In the genomic region with DNA sequence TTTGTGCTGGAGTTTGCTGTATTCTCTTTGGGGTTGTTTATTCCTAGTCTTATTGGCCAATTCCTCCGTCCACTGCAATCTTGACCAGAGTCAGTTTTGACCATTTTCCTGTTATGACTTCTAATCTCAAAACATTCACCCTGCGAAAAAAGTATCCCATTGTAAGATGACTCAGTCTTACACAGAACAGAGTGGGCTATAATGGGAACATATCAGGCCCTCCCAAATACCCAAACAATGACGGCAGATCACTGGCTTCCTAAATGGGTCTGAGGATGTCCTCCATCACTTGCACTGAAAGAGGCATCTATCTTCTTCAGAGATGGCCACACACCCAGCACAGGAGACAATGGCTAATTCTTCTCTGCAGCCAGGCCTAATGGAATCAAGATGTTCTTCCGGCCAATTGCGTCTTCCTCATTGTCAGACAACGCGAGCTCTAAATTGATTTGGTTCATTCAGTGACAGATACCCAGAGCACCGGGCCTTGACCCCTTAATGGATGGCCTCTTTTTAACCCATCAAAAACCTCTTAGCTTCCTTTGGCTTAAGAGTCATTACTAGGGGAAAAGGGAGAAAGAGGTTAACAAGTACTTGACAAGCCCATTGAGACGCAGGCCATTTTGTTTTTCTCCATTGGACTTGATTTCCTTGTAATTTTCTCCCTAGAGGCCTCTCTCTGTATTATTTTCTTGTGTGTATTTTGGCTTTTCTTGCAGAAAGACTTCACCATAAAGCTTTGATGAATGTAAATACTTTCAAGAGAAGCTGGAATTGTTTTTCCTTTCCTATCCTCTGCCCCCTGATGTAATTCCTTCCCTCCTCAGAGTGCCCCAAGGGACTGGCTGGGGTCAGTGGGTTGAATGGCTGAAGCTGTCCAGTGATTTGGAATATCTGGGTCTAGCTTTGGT, we compare ENCODE assay signal across 1 cellular context.
A peak's percentile ranks its signal among the peaks of the same experiment; 100 is the strongest.
TF ChIP-seq lines count a peak whose summit lies in the region.

No MANE protein-coding gene starts in this region.

TF ChIP-seq in SK-N-SH, 30 proteins besides CTCF, POLR2A, EP300 and RAD21 (continued from another document):
- TF ChIP-seq, protein P1, sequence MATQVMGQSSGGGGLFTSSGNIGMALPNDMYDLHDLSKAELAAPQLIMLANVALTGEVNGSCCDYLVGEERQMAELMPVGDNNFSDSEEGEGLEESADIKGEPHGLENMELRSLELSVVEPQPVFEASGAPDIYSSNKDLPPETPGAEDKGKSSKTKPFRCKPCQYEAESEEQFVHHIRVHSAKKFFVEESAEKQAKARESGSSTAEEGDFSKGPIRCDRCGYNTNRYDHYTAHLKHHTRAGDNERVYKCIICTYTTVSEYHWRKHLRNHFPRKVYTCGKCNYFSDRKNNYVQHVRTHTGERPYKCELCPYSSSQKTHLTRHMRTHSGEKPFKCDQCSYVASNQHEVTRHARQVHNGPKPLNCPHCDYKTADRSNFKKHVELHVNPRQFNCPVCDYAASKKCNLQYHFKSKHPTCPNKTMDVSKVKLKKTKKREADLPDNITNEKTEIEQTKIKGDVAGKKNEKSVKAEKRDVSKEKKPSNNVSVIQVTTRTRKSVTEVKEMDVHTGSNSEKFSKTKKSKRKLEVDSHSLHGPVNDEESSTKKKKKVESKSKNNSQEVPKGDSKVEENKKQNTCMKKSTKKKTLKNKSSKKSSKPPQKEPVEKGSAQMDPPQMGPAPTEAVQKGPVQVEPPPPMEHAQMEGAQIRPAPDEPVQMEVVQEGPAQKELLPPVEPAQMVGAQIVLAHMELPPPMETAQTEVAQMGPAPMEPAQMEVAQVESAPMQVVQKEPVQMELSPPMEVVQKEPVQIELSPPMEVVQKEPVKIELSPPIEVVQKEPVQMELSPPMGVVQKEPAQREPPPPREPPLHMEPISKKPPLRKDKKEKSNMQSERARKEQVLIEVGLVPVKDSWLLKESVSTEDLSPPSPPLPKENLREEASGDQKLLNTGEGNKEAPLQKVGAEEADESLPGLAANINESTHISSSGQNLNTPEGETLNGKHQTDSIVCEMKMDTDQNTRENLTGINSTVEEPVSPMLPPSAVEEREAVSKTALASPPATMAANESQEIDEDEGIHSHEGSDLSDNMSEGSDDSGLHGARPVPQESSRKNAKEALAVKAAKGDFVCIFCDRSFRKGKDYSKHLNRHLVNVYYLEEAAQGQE (IDR thresholded peaks at IDR 0.05; ENCODE audit: low read depth, low read length): no peak
- TF ChIP-seq GABPA (IDR thresholded peaks at IDR 0.05; ENCODE audit: low read depth) (no peak), RXRA (IDR thresholded peaks at IDR 0.05; ENCODE audit: borderline replicate concordance, low read depth) (peak; percentile 81), MXI1 (IDR thresholded peaks at IDR 0.05; ENCODE audit: low read depth, low read length) (no peak), MEF2A (IDR thresholded peaks at IDR 0.05; ENCODE audit: borderline replicate concordance, low read depth) (peak; percentile 92), NFIC (IDR thresholded peaks at IDR 0.05; ENCODE audit: borderline replicate concordance) (peak; percentile 77), CHD2 (IDR thresholded peaks at IDR 0.05; ENCODE audit: low read length, partially characterized antibody) (no peak), POLR2AphosphoS5 (IDR thresholded peaks at IDR 0.05; ENCODE audit: low read depth, low read length) (peak; percentile 55; the same call in 1 of the 2 replicates), RCOR1 (IDR thresholded peaks at IDR 0.05; ENCODE audit: low read length) (0 out of 2 replicates have a peak, but pooled peaks have one; percentile 23), TEAD4 (IDR thresholded peaks at IDR 0.05; ENCODE audit: borderline replicate concordance, insufficient read depth) (peak; percentile 84; the same call in 1 of the 2 replicates), SIN3A (IDR thresholded peaks at IDR 0.05; ENCODE audit: borderline replicate concordance, low read depth, low read length) (no peak)
- TF ChIP-seq, protein P2, sequence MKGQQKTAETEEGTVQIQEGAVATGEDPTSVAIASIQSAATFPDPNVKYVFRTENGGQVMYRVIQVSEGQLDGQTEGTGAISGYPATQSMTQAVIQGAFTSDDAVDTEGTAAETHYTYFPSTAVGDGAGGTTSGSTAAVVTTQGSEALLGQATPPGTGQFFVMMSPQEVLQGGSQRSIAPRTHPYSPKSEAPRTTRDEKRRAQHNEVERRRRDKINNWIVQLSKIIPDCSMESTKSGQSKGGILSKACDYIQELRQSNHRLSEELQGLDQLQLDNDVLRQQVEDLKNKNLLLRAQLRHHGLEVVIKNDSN (IDR thresholded peaks at IDR 0.05; ENCODE audit: borderline replicate concordance, low read depth): no peak
- TF ChIP-seq, protein P3, sequence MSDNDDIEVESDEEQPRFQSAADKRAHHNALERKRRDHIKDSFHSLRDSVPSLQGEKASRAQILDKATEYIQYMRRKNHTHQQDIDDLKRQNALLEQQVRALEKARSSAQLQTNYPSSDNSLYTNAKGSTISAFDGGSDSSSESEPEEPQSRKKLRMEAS (IDR thresholded peaks at IDR 0.05; ENCODE audit: low read depth): peak; percentile 79
